In the genomic region with DNA sequence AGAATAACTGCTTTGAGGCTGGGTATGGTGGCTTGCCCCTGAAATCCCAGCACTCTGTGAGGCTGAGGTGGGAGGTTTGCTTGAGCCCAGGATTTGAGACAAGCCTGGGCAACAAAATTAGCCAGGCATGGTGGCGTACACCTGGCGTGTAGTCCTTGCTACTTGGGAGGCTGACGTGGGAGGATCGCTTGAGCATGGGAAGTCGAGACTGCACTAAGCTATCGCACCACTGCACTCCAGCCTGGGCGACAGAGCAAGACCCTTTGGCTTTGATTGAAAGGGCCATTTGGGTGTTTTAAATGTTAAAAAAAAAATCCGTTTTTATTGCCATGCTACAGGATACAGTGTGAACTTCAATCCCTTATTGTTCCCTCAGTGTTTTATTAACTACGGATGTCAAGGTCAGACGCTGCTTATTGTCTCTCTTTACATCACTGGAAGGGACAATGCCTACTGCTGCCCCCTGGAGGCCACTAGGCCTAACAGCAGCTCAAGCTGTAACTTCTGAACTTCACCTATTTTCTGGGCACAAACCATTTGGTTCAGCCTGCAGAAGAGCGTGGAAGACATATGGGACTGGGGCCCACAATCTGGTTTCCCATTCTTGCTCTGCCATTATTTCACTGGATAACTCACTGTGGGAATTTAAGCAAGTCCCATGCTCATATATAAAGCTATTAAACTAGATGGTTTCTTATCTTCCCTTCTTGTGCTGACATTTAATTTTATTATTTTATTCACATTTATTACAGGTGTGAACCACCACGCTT, we compare ENCODE assay signal across 8 cellular contexts. TPM values are rescaled to one million over a fixed set of nuclear protein-coding genes. Genes with fewer than 3 reads are reported as not detected.
DNase-seq lines count a peak whose midpoint lies in the region; ATAC-seq and TF ChIP-seq lines count a peak whose summit lies in the region.

No MANE protein-coding gene starts in this region.

- H3K4me3 ChIP-seq in OCI-LY3 (ENCODE audit: low read length) (peak overlapping the region; percentile 50), epithelial cell of esophagus (ENCODE audit: low read length) (no peak overlapping the region)
- no peak overlapping the region for H3K4me3 ChIP-seq in naive thymus-derived CD4-positive, alpha-beta T cell (ENCODE audit: low read length)

- peaks cover 9 to 19% (median 15%) of the 10 kb centered on the region in 7 donors for H3K4me1 Mint-ChIP-seq in naive thymus-derived CD4-positive, alpha-beta T cell

- no peaks in the 10 kb centered on the region for H3K79me2 ChIP-seq in OCI-LY3 (ENCODE audit: low read length)

- ATAC-seq in naive thymus-derived CD4-positive, alpha-beta T cell, result peak; percentile 94
- no peak for ATAC-seq in GM21825 (IDR thresholded peaks at IDR 0.05; ENCODE audit: unreplicated experiment)

- peaks cover 5 to 17% (median 11%) of the 10 kb centered on the region in 5 donors for H3K27me3 Mint-ChIP-seq in naive thymus-derived CD4-positive, alpha-beta T cell

- CTCF ChIA-PET in naive thymus-derived CD4-positive, alpha-beta T cell (lab: Charles Lee), result interaction anchor here (0.6 to 1.9 kb wide), 5 partner anchors 9 to 366 kb away, joined by 3 to 8 read pairs (median 4); partner anchors contain the start of gene IREB2

- TF ChIP-seq CTCF in OCI-LY3 (IDR thresholded peaks at IDR 0.05; ENCODE audit: low read depth, low read length) (peak; percentile 96), epithelial cell of esophagus (IDR thresholded peaks at IDR 0.05; ENCODE audit: insufficient read depth, low read depth, low read length, missing control alignments) (peak; percentile 98)

- H4K20me1 ChIP-seq in OCI-LY3 (ENCODE audit: insufficient read depth, low read length), result no peaks in the 10 kb centered on the region

- DNase-seq in COLO829 (ENCODE audit: low spot score), result peak; percentile 69
- peak in 51 of 76 experiments; percentile 1 to 56 (median 22) for DNase-seq in HUDEP-2 (lab: John Stamatoyannopoulos, UW; ENCODE audit: unreplicated experiment in 76 of 76)
- DNase-seq in activated CD8-positive, alpha-beta memory T cell treated with anti-CD3 and anti-CD28 coated beads, Interleukin-2, amount 50 U/mL, for 4 hours, result peak; percentile 66
- DNase-seq in epithelial cell of esophagus (ENCODE audit: low read depth), result peak; percentile 62
- DNase-seq in naive thymus-derived CD4-positive, alpha-beta T cell, result peak; percentile 34 to 62 (median 54)
- DNase-seq in stimulated activated naive CD4-positive, alpha-beta T cell treated with Interleukin-2 at 50 U/mL for 16 hours (lab: John Stamatoyannopoulos, UW), result peak; percentile 44

- no peaks in the 10 kb centered on the region for H3K9me3 ChIP-seq in OCI-LY3 (ENCODE audit: insufficient read depth, low read length)
- H3K9me3 ChIP-seq in naive thymus-derived CD4-positive, alpha-beta T cell (ENCODE audit: control insufficient read depth in 2 of 3, low read length in 3 of 3), result no peaks in the 10 kb centered on the region

- H2AFZ ChIP-seq in OCI-LY3 (ENCODE audit: low read depth, low read length), result peak overlapping the region; percentile 82

- intact Hi-C loops in naive thymus-derived CD4-positive, alpha-beta T cell (cut with micrococcal nuclease), result loop anchor here (1.0 to 10.0 kb wide), 7 partner anchors 114 to 463 kb away; partner anchors contain the start of gene SKIC8 (in 1 of the 2)

- POLR2A ChIA-PET in naive thymus-derived CD4-positive, alpha-beta T cell (lab: Charles Lee), result interaction anchor here (1.0 to 1.2 kb wide), 2 partner anchors 15 to 158 kb away, joined by 4 to 10 read pairs; partner anchors contain the start of genes DNAJA4 and IREB2

- H3K4me1 ChIP-seq in OCI-LY3 (ENCODE audit: low read length), result peaks cover 27% of the 10 kb centered on the region
- H3K4me1 ChIP-seq in naive thymus-derived CD4-positive, alpha-beta T cell (ENCODE audit: control insufficient read depth in 2 of 2, insufficient read depth in 2 of 2, low read length in 2 of 2), result no peaks in the 10 kb centered on the region

- H3K36me3 ChIP-seq in OCI-LY3 (replicated peaks; ENCODE audit: low read depth, low read length), result no peaks in the 10 kb centered on the region
- no peaks in the 10 kb centered on the region for H3K36me3 ChIP-seq in naive thymus-derived CD4-positive, alpha-beta T cell (ENCODE audit: control insufficient read depth in 2 of 3, insufficient read depth in 3 of 3, low read length in 3 of 3)

- H3K27ac ChIP-seq in OCI-LY3 (ENCODE audit: low read length), result no peak overlapping the region
- no peak overlapping the region for H3K27ac ChIP-seq in naive thymus-derived CD4-positive, alpha-beta T cell (ENCODE audit: low read depth, low read length)

- no peak overlapping the region for H3K9ac ChIP-seq in OCI-LY3 (ENCODE audit: low read length)

- H3K4me2 ChIP-seq in OCI-LY3 (ENCODE audit: low read length), result peak overlapping the region; percentile 68

- peaks cover 0 to 4% (median 0%) of the 10 kb centered on the region in 11 donors for H3K9me3 Mint-ChIP-seq in naive thymus-derived CD4-positive, alpha-beta T cell

- H3K4me3 Mint-ChIP-seq in naive thymus-derived CD4-positive, alpha-beta T cell, result no peak overlapping the region

- H3K27me3 ChIP-seq in OCI-LY3 (ENCODE audit: low read depth, low read length), result no peaks in the 10 kb centered on the region
- peaks cover 0 to 4% of the 10 kb centered on the region in 2 donors for H3K27me3 ChIP-seq in naive thymus-derived CD4-positive, alpha-beta T cell (ENCODE audit: control insufficient read depth in 2 of 2, insufficient read depth in 2 of 2, low read length in 2 of 2)

- no peak overlapping the region for H3K27ac Mint-ChIP-seq in naive thymus-derived CD4-positive, alpha-beta T cell

- no peaks in the 10 kb centered on the region for H3K36me3 Mint-ChIP-seq in naive thymus-derived CD4-positive, alpha-beta T cell

RNA-seq across cellular contexts. Expression of gene IREB2, which starts 15.3 kb away (rescaled TPM):
- 10 to 100 TPM; 64.1 to 79.8 (median 69.5) TPM for total RNA-seq in naive thymus-derived CD4-positive, alpha-beta T cell
- polyA plus RNA-seq in naive thymus-derived CD4-positive, alpha-beta T cell, result 10 to 100 TPM; 17.6 to 18.0 TPM
